23 cellular contexts compared by ENCODE assay signal in genomic region chr1:179030683-179031082, GRCh38. TPM values are rescaled to one million over a fixed set of nuclear protein-coding genes. Genes with fewer than 3 reads are reported as not detected.
DNase-seq lines count a peak whose midpoint lies in the region; ATAC-seq, FAIRE-seq and TF ChIP-seq lines count a peak whose summit lies in the region.
"Had no signal": no experiment of that assay in that cellular context is flagged by ENCODE, and none has a peak within 500 bp of the region (broad histone marks: within the 10 kb centered on the region; RNA-seq: fewer than 3 reads in every experiment).

No MANE protein-coding gene starts in this region.

- intact Hi-C loops in activated CD4-positive, alpha-beta T cell treated with anti-CD3 and anti-CD28 coated beads for 36 hours (cut with DNase I, micrococcal nuclease): no loop called here

- POLR2A ChIA-PET in activated CD4-positive, alpha-beta T cell treated with anti-CD3 and anti-CD28 coated beads for 36 hours (lab: Charles Lee): no interaction called here
- POLR2A ChIA-PET in A549 (lab: Yijun Ruan, JAX): no interaction called here

- CTCF ChIA-PET in activated CD4-positive, alpha-beta T cell treated with anti-CD3 and anti-CD28 coated beads for 36 hours (lab: Charles Lee): interaction anchor here (0.6 kb wide), 1 partner anchor 53 kb away, joined by 4 read pairs; no protein-coding TSS in a partner anchor
- CTCF ChIA-PET in A549 (lab: Yijun Ruan, JAX): interaction anchor here (2.8 kb wide), 1 partner anchor 28 kb away, joined by 15 read pairs; no protein-coding TSS in a partner anchor

- no peaks in the 10 kb centered on the region for H3K36me3 ChIP-seq in Karpas-422 (ENCODE audit: insufficient read depth, low read length)
- H3K36me3 ChIP-seq: ascending aorta had no signal

- no peak for TF ChIP-seq CTCF in A549 (IDR thresholded peaks at IDR 0.05)

- no peak for TF ChIP-seq POLR2A in A549 (IDR thresholded peaks at IDR 0.05; ENCODE audit: low read length)

- peak overlapping the region; percentile 59 for H3K9ac ChIP-seq in Karpas-422 (ENCODE audit: low read length)

- no peak for DNase-seq in activated CD4-positive, alpha-beta T cell treated with anti-CD3 and anti-CD28 coated beads for 36 hours
- no peak for DNase-seq in activated CD4-positive, alpha-beta T cell treated with anti-CD3 and anti-CD28 coated beads for 4 hours
- DNase-seq in A549 (ENCODE audit: low read depth in 1 of 2, low spot score in 1 of 2) (no peak), Karpas-422 (no peak), immature natural killer cell (no peak), SK-N-DZ (ENCODE audit: low spot score) (no peak)
- no peak for DNase-seq in central memory CD8-positive, alpha-beta T cell (ENCODE audit: low spot score in 2 of 2)
- no peak for DNase-seq in activated effector memory CD4-positive, alpha-beta T cell treated with Interleukin-2 at 50 U/mL for 16 hours
- DNase-seq: activated CD8-positive, alpha-beta memory T cell treated with anti-CD3 and anti-CD28 coated beads, Interleukin-2, amount 50 U/mL, for 48 hours; caudate nucleus; dermis blood vessel endothelial cell; glutamatergic neuron; H7; mammary epithelial cell; NCI-H1048; NCI-H187; NCI-H2227 treated with DMSO at 0.1 percent for 48 hours; NCI-H69; RPMI8226 had no signal

- H3K27ac Mint-ChIP-seq in activated CD4-positive, alpha-beta T cell treated with anti-CD3 and anti-CD28 coated beads for 36 hours: peak overlapping the region; percentile 55
- peak overlapping the region; percentile 44 for H3K27ac Mint-ChIP-seq in central memory CD8-positive, alpha-beta T cell (ENCODE audit: low read depth)
- peak overlapping the region in 1 of 6 donors; percentile 17 for H3K27ac Mint-ChIP-seq in immature natural killer cell

- TF ChIP-seq RAD21 in A549 (conservative IDR thresholded peaks at IDR 0.05 in 1 of 2, IDR thresholded peaks at IDR 0.05 in 1 of 2): no peak

- peaks cover 90% of the 10 kb centered on the region for H3K79me2 ChIP-seq in Karpas-422 (ENCODE audit: low read length)

- no peak overlapping the region for H2AFZ ChIP-seq in Karpas-422 (ENCODE audit: low read length)

- H3K27me3 Mint-ChIP-seq in activated CD4-positive, alpha-beta T cell treated with anti-CD3 and anti-CD28 coated beads for 36 hours: no peaks in the 10 kb centered on the region
- no peaks in the 10 kb centered on the region for H3K27me3 Mint-ChIP-seq in central memory CD8-positive, alpha-beta T cell
- peaks cover 0 to 2% (median 0%) of the 10 kb centered on the region in 3 donors for H3K27me3 Mint-ChIP-seq in immature natural killer cell (ENCODE audit: low read depth in 3 of 3)

- H3K9me3 ChIP-seq in A549 (no peaks in the 10 kb centered on the region), Karpas-422 (ENCODE audit: low read length) (no peaks in the 10 kb centered on the region)
- H3K9me3 ChIP-seq: ascending aorta had no signal

- H3K9me3 Mint-ChIP-seq in activated CD4-positive, alpha-beta T cell treated with anti-CD3 and anti-CD28 coated beads for 36 hours (ENCODE audit: low read depth): no peaks in the 10 kb centered on the region
- no peaks in the 10 kb centered on the region for H3K9me3 Mint-ChIP-seq in central memory CD8-positive, alpha-beta T cell
- H3K9me3 Mint-ChIP-seq in immature natural killer cell: no peaks in the 10 kb centered on the region

- H3K4me2 ChIP-seq in A549 (peak overlapping the region; percentile 14; the same call in 1 of the 3 replicates), Karpas-422 (ENCODE audit: low read depth, low read length, poor library complexity, severe bottlenecking) (peak overlapping the region; percentile 57)

- no peak for ATAC-seq in activated CD4-positive, alpha-beta T cell treated with anti-CD3 and anti-CD28 coated beads for 36 hours
- no peak for ATAC-seq in A549
- ATAC-seq in central memory CD8-positive, alpha-beta T cell (replicated peaks; ENCODE audit: extremely low read depth, poor library complexity, severe bottlenecking): no peak

- H3K36me3 Mint-ChIP-seq in activated CD4-positive, alpha-beta T cell treated with anti-CD3 and anti-CD28 coated beads for 36 hours (ENCODE audit: low read depth): peaks cover 3% of the 10 kb centered on the region
- peaks cover 3% of the 10 kb centered on the region for H3K36me3 Mint-ChIP-seq in central memory CD8-positive, alpha-beta T cell (ENCODE audit: insufficient read depth)
- H3K36me3 Mint-ChIP-seq in immature natural killer cell: no peaks in the 10 kb centered on the region

- H3K4me3 Mint-ChIP-seq in activated CD4-positive, alpha-beta T cell treated with anti-CD3 and anti-CD28 coated beads for 36 hours: peak overlapping the region; percentile 33
- H3K4me3 Mint-ChIP-seq in central memory CD8-positive, alpha-beta T cell: no peak overlapping the region
- H3K4me3 Mint-ChIP-seq in immature natural killer cell: no peak overlapping the region

- H3K4me1 ChIP-seq in A549 (peaks cover 70% of the 10 kb centered on the region), Karpas-422 (ENCODE audit: low read length) (peaks cover 89% of the 10 kb centered on the region)
- H3K4me1 ChIP-seq: ascending aorta had no signal

- no peaks in the 10 kb centered on the region for H3K27me3 ChIP-seq in Karpas-422 (ENCODE audit: low read length)
- H3K27me3 ChIP-seq: ascending aorta had no signal

- H4K20me1 ChIP-seq in Karpas-422 (ENCODE audit: insufficient read depth, low read depth, low read length): no peaks in the 10 kb centered on the region

- 80% methylated on average over 3 of the region's 3 CpGs for WGBS in A549 (ENCODE audit: missing lambda C conversion rate)

- no peaks in the 10 kb centered on the region for H3K9me2 ChIP-seq in Karpas-422 (replicated peaks; ENCODE audit: insufficient read depth, low read length)

- no peak for FAIRE-seq in A549 (lab: Jason Lieb, UNC)
- FAIRE-seq: GM12891, urothelium cell line had no signal

- no peak for TF ChIP-seq EP300 in A549 (IDR thresholded peaks at IDR 0.05)

- H3K4me3 ChIP-seq in A549 (no peak overlapping the region), Karpas-422 (ENCODE audit: low read length) (peak overlapping the region; percentile 45)
- H3K4me3 ChIP-seq: ascending aorta, skin epidermis had no signal

- H3K27ac ChIP-seq in A549: no peak overlapping the region
- H3K27ac ChIP-seq in Karpas-422 (ENCODE audit: low read length): peak overlapping the region; percentile 88
- H3K27ac ChIP-seq: ascending aorta, skin epidermis had no signal

- H3K4me1 Mint-ChIP-seq in activated CD4-positive, alpha-beta T cell treated with anti-CD3 and anti-CD28 coated beads for 36 hours: peaks cover 77% of the 10 kb centered on the region
- H3K4me1 Mint-ChIP-seq in central memory CD8-positive, alpha-beta T cell: peaks cover 78% of the 10 kb centered on the region
- H3K4me1 Mint-ChIP-seq in immature natural killer cell: peaks cover 33 to 62% of the 10 kb centered on the region in 2 donors

TF ChIP-seq in A549, 52 proteins besides CTCF, POLR2A, EP300 and RAD21:
- TF ChIP-seq BHLHE40 (IDR thresholded peaks at IDR 0.05; ENCODE audit: low read depth, low read length): no peak
- no peak for TF ChIP-seq FOSL2 (IDR thresholded peaks at IDR 0.05)
- TF ChIP-seq FOSL2 (CRISPR knock-in tag; IDR thresholded peaks at IDR 0.05): no peak
- TF ChIP-seq, protein P1, sequence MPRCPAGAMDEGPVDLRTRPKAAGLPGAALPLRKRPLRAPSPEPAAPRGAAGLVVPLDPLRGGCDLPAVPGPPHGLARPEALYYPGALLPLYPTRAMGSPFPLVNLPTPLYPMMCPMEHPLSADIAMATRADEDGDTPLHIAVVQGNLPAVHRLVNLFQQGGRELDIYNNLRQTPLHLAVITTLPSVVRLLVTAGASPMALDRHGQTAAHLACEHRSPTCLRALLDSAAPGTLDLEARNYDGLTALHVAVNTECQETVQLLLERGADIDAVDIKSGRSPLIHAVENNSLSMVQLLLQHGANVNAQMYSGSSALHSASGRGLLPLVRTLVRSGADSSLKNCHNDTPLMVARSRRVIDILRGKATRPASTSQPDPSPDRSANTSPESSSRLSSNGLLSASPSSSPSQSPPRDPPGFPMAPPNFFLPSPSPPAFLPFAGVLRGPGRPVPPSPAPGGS (IDR thresholded peaks at IDR 0.05): no peak
- TF ChIP-seq MAZ (IDR thresholded peaks at IDR 0.05; ENCODE audit: borderline replicate concordance, low read depth, low read length): no peak
- no peak for TF ChIP-seq USF2 (IDR thresholded peaks at IDR 0.05)
- TF ChIP-seq CHD2 (IDR thresholded peaks at IDR 0.05; ENCODE audit: low read length, partially characterized antibody): no peak

RNA-seq across cellular contexts. Expression of gene FAM20B, which starts 5.0 kb away (rescaled TPM):
- 10 to 100 TPM; 21.7 to 35.8 TPM for total RNA-seq in activated CD4-positive, alpha-beta T cell treated with anti-CD3 and anti-CD28 coated beads for 36 hours
- polyA plus RNA-seq in A549 (2011; rRNA removed) (34.9 and 35.3 TPM in 2 replicates), A549 (2017; fragmentation: RNase III; extraction: RNeasy Plus Mini Kit Qiagen cat#74134 plus additional on column Dnase treatment) (24.2 to 25.3 TPM (median 25.3 TPM) in 3 replicates), immature natural killer cell (10 to 100 TPM in 2 of 3 donors, 1 to 10 TPM in 1; 8.1 to 13.1 (median 10.9) TPM)
- polyA plus RNA-seq in A549 (2012; cell fraction: cytosol; rRNA removed): 9.1 and 11.2 TPM in 2 replicates
- 4.5 and 6.5 TPM in 2 replicates for polyA plus RNA-seq in A549 (2012; cell fraction: nucleus; rRNA removed)
- polyA minus RNA-seq in A549 (2011; rRNA and poly(A)+ RNA removed): 39.9 and 53.4 TPM in 2 replicates
- 23.2 and 30.0 TPM in 2 replicates for total RNA-seq in Karpas-422 (2014; rRNA removed; shearing (Covaris generic); ENCODE audit: low replicate concordance)
- polyA plus RNA-seq in SK-N-DZ (2014; cell fraction: cytosol; rRNA removed): 23.2 TPM in 2 replicates
- polyA plus RNA-seq in SK-N-DZ (2014; cell fraction: nucleus; rRNA removed): 11.1 and 11.3 TPM in 2 replicates

RNA-seq across cellular contexts. Expression of gene TOR3A, which starts 51.2 kb away (rescaled TPM):
- total RNA-seq in activated CD4-positive, alpha-beta T cell treated with anti-CD3 and anti-CD28 coated beads for 36 hours: 10 to 100 TPM; 29.4 TPM
- polyA plus RNA-seq in A549 (2011; rRNA removed): 30.7 and 41.0 TPM in 2 replicates
- polyA plus RNA-seq in A549 (2012; cell fraction: cytosol; rRNA removed): 71.2 and 88.6 TPM in 2 replicates
- 94.6 and 102 TPM in 2 replicates for polyA plus RNA-seq in A549 (2012; cell fraction: nucleus; rRNA removed)
- 44.5 to 48.9 TPM (median 46.4 TPM) in 3 replicates for polyA plus RNA-seq in A549 (2017; fragmentation: RNase III; extraction: RNeasy Plus Mini Kit Qiagen cat#74134 plus additional on column Dnase treatment)
- 52.5 and 62.9 TPM in 2 replicates for polyA minus RNA-seq in A549 (2011; rRNA and poly(A)+ RNA removed)
- total RNA-seq in Karpas-422 (2014; rRNA removed; shearing (Covaris generic); ENCODE audit: low replicate concordance): 83.1 and 130 TPM in 2 replicates
- 10 to 100 TPM; 41.3 to 64.3 (median 45.2) TPM for polyA plus RNA-seq in immature natural killer cell
- polyA plus RNA-seq in SK-N-DZ (2014; cell fraction: cytosol; rRNA removed): 14.9 and 28.1 TPM in 2 replicates
- 10.4 and 27.1 TPM in 2 replicates for polyA plus RNA-seq in SK-N-DZ (2014; cell fraction: nucleus; rRNA removed)
